ENCODE assay signal across 9 cellular contexts in genomic region chr7:22563621-22564241, GRCh38.
DNase-seq lines count a peak whose midpoint lies in the region; ATAC-seq and TF ChIP-seq lines count a peak whose summit lies in the region.
"Had no signal": no experiment of that assay in that cellular context is flagged by ENCODE, and none has a peak within 500 bp of the region (broad histone marks: within the 10 kb centered on the region; RNA-seq: fewer than 3 reads in every experiment).

No MANE protein-coding gene starts in this region.

- no peak overlapping the region for H3K4me3 Mint-ChIP-seq in activated CD8-positive, alpha-beta T cell treated with anti-CD3 and anti-CD28 coated beads for 36 hours

- no TSS peak for BruUV-seq in A673 (replicated peaks; lab: Mats Ljungman, UMichigan)

- no peaks in the 10 kb centered on the region for H3K27me3 ChIP-seq in A673 (replicated peaks; ENCODE audit: insufficient read depth, low read depth, low read length, poor library complexity)

- peak; percentile 39 for ATAC-seq in HG03039 (IDR thresholded peaks at IDR 0.05; ENCODE audit: unreplicated experiment)
- peak; percentile 55 for ATAC-seq in activated CD8-positive, alpha-beta T cell treated with anti-CD3 and anti-CD28 coated beads for 36 hours

- H3K27ac Mint-ChIP-seq in activated CD8-positive, alpha-beta T cell treated with anti-CD3 and anti-CD28 coated beads for 36 hours, result no peak overlapping the region

- no peak overlapping the region for H3K27ac ChIP-seq in A673 (ENCODE audit: low read depth, low read length, poor library complexity, severe bottlenecking)
- H3K27ac ChIP-seq: 22Rv1 had no signal

- no peaks in the 10 kb centered on the region for H3K36me3 ChIP-seq in A673 (ENCODE audit: insufficient read depth, low read length, poor library complexity, severe bottlenecking)

- CTCF ChIA-PET in activated CD8-positive, alpha-beta T cell treated with anti-CD3 and anti-CD28 coated beads for 36 hours (lab: Charles Lee), result interaction anchor here (0.7 to 15.1 kb wide), 6 partner anchors 14 to 492 kb away, joined by 3 to 392 read pairs (median 3); partner anchors contain the start of gene IL6
- CTCF ChIA-PET in A673 (lab: Charles Lee), result interaction anchor here (0.7 kb wide), 1 partner anchor 14 kb away, joined by 4 read pairs; no protein-coding TSS in a partner anchor

- H3K9me3 ChIP-seq in A673 (ENCODE audit: low read depth, low read length, poor library complexity, severe bottlenecking), result no peaks in the 10 kb centered on the region

- peaks cover 46% of the 10 kb centered on the region for H3K27me3 Mint-ChIP-seq in activated CD8-positive, alpha-beta T cell treated with anti-CD3 and anti-CD28 coated beads for 36 hours

- DNase-seq in DMS153 treated with DMSO at 0.1 percent for 48 hours (lab: John Stamatoyannopoulos, UW; ENCODE audit: unreplicated experiment), result peak; percentile 19
- DNase-seq in DMS153 (lab: John Stamatoyannopoulos, UW), result no peak
- peak; percentile 37 for DNase-seq in activated CD8-positive, alpha-beta T cell treated with anti-CD3 and anti-CD28 coated beads for 36 hours
- peak; percentile 30 for DNase-seq in left kidney (ENCODE audit: low read depth, low spot score)
- no peak for DNase-seq in A673 (ENCODE audit: low spot score)
- DNase-seq in GM19240 (ENCODE audit: insufficient read length, low spot score), result no peak
- DNase-seq in activated gamma-delta T cell (lab: John Stamatoyannopoulos, UW), result no peak

- no peak overlapping the region for H3K4me3 ChIP-seq in A673 (ENCODE audit: low read depth, low read length, poor library complexity, severe bottlenecking)

- H3K4me1 Mint-ChIP-seq in activated CD8-positive, alpha-beta T cell treated with anti-CD3 and anti-CD28 coated beads for 36 hours (ENCODE audit: low read depth), result peaks cover 38% of the 10 kb centered on the region

- no peaks in the 10 kb centered on the region for H3K4me1 ChIP-seq in A673 (ENCODE audit: insufficient read depth, low read length, poor library complexity, severe bottlenecking)

- no peak for TF ChIP-seq CTCF in activated CD8-positive, alpha-beta T cell treated with anti-CD3 and anti-CD28 coated beads for 36 hours (IDR thresholded peaks at IDR 0.05)
- TF ChIP-seq CTCF in A673 (conservative IDR thresholded peaks at IDR 0.05; ENCODE audit: low read depth, low read length), result no peak

- no peaks in the 10 kb centered on the region for H3K36me3 Mint-ChIP-seq in activated CD8-positive, alpha-beta T cell treated with anti-CD3 and anti-CD28 coated beads for 36 hours (ENCODE audit: low read depth)

- intact Hi-C loops in activated CD8-positive, alpha-beta T cell treated with anti-CD3 and anti-CD28 coated beads for 36 hours (cut with micrococcal nuclease), result loop anchor here (5.0 kb wide), 2 partner anchors 219 to 494 kb away; no protein-coding TSS in a partner anchor
- intact Hi-C loops in A673 (cut with micrococcal nuclease; ENCODE audit: unreplicated experiment), result no loop called here

- POLR2A ChIA-PET in activated CD8-positive, alpha-beta T cell treated with anti-CD3 and anti-CD28 coated beads for 36 hours (lab: Charles Lee), result interaction anchor here (0.6 to 1.7 kb wide), 2 partner anchors 10 to 163 kb away, joined by 3 to 5 read pairs; partner anchors contain the start of gene IL6
- POLR2A ChIA-PET in A673 (lab: Charles Lee; ENCODE audit: low non-redundant PET), result no interaction called here

- no peaks in the 10 kb centered on the region for H3K9me3 Mint-ChIP-seq in activated CD8-positive, alpha-beta T cell treated with anti-CD3 and anti-CD28 coated beads for 36 hours

Comparison
In these comparisons a context has a peak if more than half of its experiments do, and no peak if none do; other contexts are left out.
1. DNase-seq: peak in DMS153 treated with DMSO at 0.1 percent for 48 hours (single experiment), activated CD8-positive, alpha-beta T cell treated with anti-CD3 and anti-CD28 coated beads for 36 hours (single experiment) and left kidney (single experiment); none in DMS153 (single experiment), A673 (single experiment), GM19240 (single experiment) and activated gamma-delta T cell (single experiment).